1 cellular context compared by ENCODE assay signal in genomic region chr5:141871870-141872269, GRCh38.
TF ChIP-seq lines count a peak whose summit lies in the region.

No MANE protein-coding gene starts in this region.

TF ChIP-seq in GM23338, 12 proteins besides CTCF, POLR2A, EP300 and RAD21:
- TF ChIP-seq ZNF462 (CRISPR knock-in tag; IDR thresholded peaks at IDR 0.05) (no peak), ZNF114 (CRISPR knock-in tag; IDR thresholded peaks at IDR 0.05) (no peak), CREB1 (CRISPR knock-in tag; IDR thresholded peaks at IDR 0.05; ENCODE audit: low read depth) (no peak), NANOG (IDR thresholded peaks at IDR 0.05; ENCODE audit: borderline replicate concordance) (no peak), REST (IDR thresholded peaks at IDR 0.05; ENCODE audit: unreplicated experiment) (no peak), JUNB (IDR thresholded peaks at IDR 0.05; ENCODE audit: unreplicated experiment) (no peak), STAT1 (IDR thresholded peaks at IDR 0.05; ENCODE audit: unreplicated experiment) (no peak), ETS1 (IDR thresholded peaks at IDR 0.05) (no peak), EZH2 (IDR thresholded peaks at IDR 0.05; ENCODE audit: low read depth, unreplicated experiment) (no peak), ZNF331 (CRISPR knock-in tag; IDR thresholded peaks at IDR 0.05; ENCODE audit: low read depth) (no peak), EZH2phosphoT487 (IDR thresholded peaks at IDR 0.05; ENCODE audit: unreplicated experiment) (no peak), POLR2AphosphoS5 (IDR thresholded peaks at IDR 0.05; ENCODE audit: low read depth) (no peak)
TF ChIP-seq in GM23338: peak in this region for 0.
